18 cellular contexts compared by ENCODE assay signal in the genomic region with DNA sequence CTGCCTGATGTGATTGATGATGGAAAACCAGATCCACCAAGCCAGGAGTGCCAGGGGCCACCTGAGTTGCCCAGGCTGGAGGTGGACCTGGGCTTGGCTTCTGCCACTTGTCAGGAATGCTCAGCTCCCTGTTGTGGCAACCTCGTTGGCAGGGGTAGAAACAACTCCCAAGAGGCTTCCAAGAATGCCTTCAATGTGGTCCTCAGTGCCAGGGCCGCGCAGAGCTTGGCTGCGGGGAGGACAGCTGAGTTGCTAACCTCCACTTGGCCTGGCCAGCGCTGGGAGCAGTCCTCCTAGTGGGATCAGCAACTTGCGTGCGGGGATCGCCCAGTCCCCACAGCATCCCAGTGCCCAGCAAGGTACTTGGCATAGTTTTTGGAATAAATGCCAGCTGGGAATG. TPM values are rescaled to one million over a fixed set of nuclear protein-coding genes. Genes with fewer than 3 reads are reported as not detected.
DNase-seq lines count a peak whose midpoint lies in the region; ATAC-seq and TF ChIP-seq lines count a peak whose summit lies in the region.
"Had no signal": no experiment of that assay in that cellular context is flagged by ENCODE, and none has a peak within 500 bp of the region (broad histone marks: within the 10 kb centered on the region; RNA-seq: fewer than 3 reads in every experiment).

No MANE protein-coding gene starts in this region.

- H3K4me1 ChIP-seq in BLaER1 treated with 17β-estradiol and CSF1 and Interleukin-3, amounts not matched to agents 10 nM and 100 nM, result peaks cover 6 to 67% (median 40%) of the 10 kb centered on the region in 10 experiments; a peak in 18 of 20 replicates
- H3K4me1 ChIP-seq in body of pancreas, result peaks cover 42% of the 10 kb centered on the region

- WGBS in body of pancreas, 2 donors, result 41 to 46% methylated on average over 5 to 8 of the region's 8 CpGs

- no peaks in the 10 kb centered on the region for H3K9me3 Mint-ChIP-seq in activated CD4-positive, alpha-beta T cell treated with anti-CD3 and anti-CD28 coated beads, Interleukin-2, amount 10 ng/mL, durations not matched to agents 24 days and 14 days
- H3K9me3 Mint-ChIP-seq: activated naive CD4-positive, alpha-beta T cell treated with anti-CD3 and anti-CD28 coated beads for 36 hours; CD4-positive, alpha-beta T cell; stimulated activated memory B cell treated with anti-CD40 and anti-IgM and Interleukin-4, amounts not matched to agents 10 μg/mL and 1 μg/mL and 100 μg/mL, for 72 hours had no signal

- H3K4me1 Mint-ChIP-seq in activated CD4-positive, alpha-beta T cell treated with anti-CD3 and anti-CD28 coated beads, Interleukin-2, amount 10 ng/mL, durations not matched to agents 24 days and 14 days, result no peaks in the 10 kb centered on the region
- H3K4me1 Mint-ChIP-seq: stimulated activated memory B cell treated with anti-CD40 and anti-IgM and Interleukin-4, amounts not matched to agents 10 μg/mL and 1 μg/mL and 100 μg/mL, for 72 hours had no signal

- no peaks in the 10 kb centered on the region for H3K9me3 ChIP-seq in BLaER1 treated with 17β-estradiol and CSF1 and Interleukin-3, amounts not matched to agents 10 nM and 100 nM (replicated peaks in 1 of 11)
- no peaks in the 10 kb centered on the region for H3K9me3 ChIP-seq in body of pancreas
- H3K9me3 ChIP-seq: transverse colon had no signal

- H3K4me3 ChIP-seq in BLaER1 treated with 17β-estradiol and CSF1 and Interleukin-3, amounts not matched to agents 10 nM and 100 nM, result no peak overlapping the region
- H3K4me3 ChIP-seq in body of pancreas, result no peak overlapping the region
- H3K4me3 ChIP-seq: transverse colon had no signal

- intact Hi-C loops in body of pancreas (cut with DNase I), result no loop called here
- intact Hi-C loops in activated CD4-positive, alpha-beta T cell treated with anti-CD3 and anti-CD28 coated beads, Interleukin-2, amount 10 ng/mL, durations not matched to agents 24 days and 14 days (cut with micrococcal nuclease), result no loop called here

- H3K27ac Mint-ChIP-seq in activated CD4-positive, alpha-beta T cell treated with anti-CD3 and anti-CD28 coated beads, Interleukin-2, amount 10 ng/mL, durations not matched to agents 24 days and 14 days, result no peak overlapping the region
- H3K27ac Mint-ChIP-seq: activated naive CD4-positive, alpha-beta T cell treated with anti-CD3 and anti-CD28 coated beads for 36 hours; CD4-positive, alpha-beta T cell; stimulated activated memory B cell treated with anti-CD40 and anti-IgM and Interleukin-4, amounts not matched to agents 10 μg/mL and 1 μg/mL and 100 μg/mL, for 72 hours had no signal

- peak in 1 of 3 donors; percentile 14 for TF ChIP-seq POLR2A in body of pancreas (IDR thresholded peaks at IDR 0.05)

- no peak for TF ChIP-seq CTCF in body of pancreas (IDR thresholded peaks at IDR 0.05)

- H3K27me3 ChIP-seq in BLaER1 treated with 17β-estradiol and CSF1 and Interleukin-3, amounts not matched to agents 10 nM and 100 nM, result no peaks in the 10 kb centered on the region
- no peaks in the 10 kb centered on the region for H3K27me3 ChIP-seq in body of pancreas
- H3K27me3 ChIP-seq: transverse colon had no signal

- peak; percentile 90 for ATAC-seq in body of pancreas
- no peak for ATAC-seq in HG02884 (IDR thresholded peaks at IDR 0.05; ENCODE audit: unreplicated experiment)
- ATAC-seq: left colon; stimulated activated memory B cell treated with anti-CD40 and anti-IgM and Interleukin-4, amounts not matched to agents 10 μg/mL and 1 μg/mL and 100 μg/mL, for 72 hours had no signal

- no peaks in the 10 kb centered on the region for H3K36me3 ChIP-seq in BLaER1 treated with 17β-estradiol and CSF1 and Interleukin-3, amounts not matched to agents 10 nM and 100 nM
- no peaks in the 10 kb centered on the region for H3K36me3 ChIP-seq in body of pancreas (replicated peaks in 1 of 2; ENCODE audit: insufficient read depth in 1 of 2, low read depth in 2 of 2)
- H3K36me3 ChIP-seq: transverse colon had no signal

- DNase-seq in body of pancreas, result peak; percentile 70 to 77 (median 72)
- DNase-seq in kidney tubule cell (ENCODE audit: low spot score), result peak; percentile 53
- peak; percentile 76 for DNase-seq in renal cortical epithelial cell (ENCODE audit: low read depth)
- no peak for DNase-seq in activated CD4-positive, alpha-beta T cell treated with anti-CD3 and anti-CD28 coated beads, Interleukin-2, amount 10 ng/mL, durations not matched to agents 24 days and 14 days
- no peak for DNase-seq in cerebellar cortex (ENCODE audit: low spot score)
- DNase-seq in SIG-M5 (lab: John Stamatoyannopoulos, UW), result no peak
- DNase-seq: activated naive CD4-positive, alpha-beta T cell treated with anti-CD3 and anti-CD28 coated beads for 36 hours; CD4-positive, alpha-beta T cell; left colon; MM.1S; NCI-H1694; NCI-H2227 treated with DMSO at 0.1 percent for 48 hours; stimulated activated CD4-positive, alpha-beta T cell treated with anti-CD3 and anti-CD28 coated beads, Interleukin-12 subunit alpha, Interleukin-12 subunit beta, amount 100 ng/mL, for 4 hours; transverse colon had no signal

- H3K27me3 Mint-ChIP-seq in activated CD4-positive, alpha-beta T cell treated with anti-CD3 and anti-CD28 coated beads, Interleukin-2, amount 10 ng/mL, durations not matched to agents 24 days and 14 days, result peaks cover 3% of the 10 kb centered on the region
- H3K27me3 Mint-ChIP-seq: stimulated activated memory B cell treated with anti-CD40 and anti-IgM and Interleukin-4, amounts not matched to agents 10 μg/mL and 1 μg/mL and 100 μg/mL, for 72 hours had no signal

- H3K4me2 ChIP-seq in BLaER1 treated with 17β-estradiol and CSF1 and Interleukin-3, amounts not matched to agents 10 nM and 100 nM, result peak overlapping the region in 7 of 11 experiments; percentile 6 to 87 (median 48); a peak in 12 of 22 replicates

- no peaks in the 10 kb centered on the region for H4K20me1 ChIP-seq in BLaER1 treated with 17β-estradiol and CSF1 and Interleukin-3, amounts not matched to agents 10 nM and 100 nM

- H3K36me3 Mint-ChIP-seq in activated CD4-positive, alpha-beta T cell treated with anti-CD3 and anti-CD28 coated beads, Interleukin-2, amount 10 ng/mL, durations not matched to agents 24 days and 14 days (ENCODE audit: low read depth), result no peaks in the 10 kb centered on the region
- H3K36me3 Mint-ChIP-seq: stimulated activated memory B cell treated with anti-CD40 and anti-IgM and Interleukin-4, amounts not matched to agents 10 μg/mL and 1 μg/mL and 100 μg/mL, for 72 hours had no signal

- H3K9ac ChIP-seq in BLaER1 treated with 17β-estradiol and CSF1 and Interleukin-3, amounts not matched to agents 10 nM and 100 nM, result peak overlapping the region in 1 of 11 experiments; percentile 17; a peak in 1 of 22 replicates

- no peak overlapping the region for H3K27ac ChIP-seq in BLaER1 treated with 17β-estradiol and CSF1 and Interleukin-3, amounts not matched to agents 10 nM and 100 nM
- peak overlapping the region in 3 of 4 donors; percentile 13 to 68 (median 66) for H3K27ac ChIP-seq in body of pancreas
- H3K27ac ChIP-seq: transverse colon had no signal

- H3K4me3 Mint-ChIP-seq in activated CD4-positive, alpha-beta T cell treated with anti-CD3 and anti-CD28 coated beads, Interleukin-2, amount 10 ng/mL, durations not matched to agents 24 days and 14 days, result no peak overlapping the region
- H3K4me3 Mint-ChIP-seq: activated naive CD4-positive, alpha-beta T cell treated with anti-CD3 and anti-CD28 coated beads for 36 hours; CD4-positive, alpha-beta T cell; stimulated activated memory B cell treated with anti-CD40 and anti-IgM and Interleukin-4, amounts not matched to agents 10 μg/mL and 1 μg/mL and 100 μg/mL, for 72 hours had no signal

RNA-seq across cellular contexts. Expression of gene MYOM3, which starts 9.0 kb away (rescaled TPM):
- total RNA-seq in body of pancreas (1 to 10 TPM; 2.3 to 4.3 TPM), renal cortical epithelial cell (1.5 and 9.0 TPM in 2 replicates)
- not detected in 2 replicates for total RNA-seq in activated CD4-positive, alpha-beta T cell treated with anti-CD3 and anti-CD28 coated beads, Interleukin-2, amount 10 ng/mL, durations not matched to agents 24 days and 14 days
- total RNA-seq: activated naive CD4-positive, alpha-beta T cell treated with anti-CD3 and anti-CD28 coated beads for 36 hours; CD4-positive, alpha-beta T cell; H4 had no signal

RNA-seq across cellular contexts. Expression of gene IL22RA1, which starts 40.0 kb away (rescaled TPM):
- total RNA-seq in body of pancreas (100 to 1,000 TPM in 1 of 2 donors, 10 to 100 TPM in 1; 49.1 to 133 TPM), renal cortical epithelial cell (0.05 TPM in 1 of 2 replicates, not detected in the other)
- not detected in 2 replicates for total RNA-seq in activated CD4-positive, alpha-beta T cell treated with anti-CD3 and anti-CD28 coated beads, Interleukin-2, amount 10 ng/mL, durations not matched to agents 24 days and 14 days
- total RNA-seq: activated naive CD4-positive, alpha-beta T cell treated with anti-CD3 and anti-CD28 coated beads for 36 hours; CD4-positive, alpha-beta T cell had no signal

Comparison
In these comparisons a context has a peak if more than half of its experiments do, and no peak if none do; other contexts are left out.
1. H3K27ac ChIP-seq: peak in body of pancreas (3 of 4); none in BLaER1 treated with 17β-estradiol and CSF1 and Interleukin-3, amounts not matched to agents 10 nM and 100 nM (0 of 11).
2. DNase-seq: peak in body of pancreas (4 of 4), kidney tubule cell (single experiment) and renal cortical epithelial cell (single experiment); none in activated CD4-positive, alpha-beta T cell treated with anti-CD3 and anti-CD28 coated beads, Interleukin-2, amount 10 ng/mL, durations not matched to agents 24 days and 14 days (single experiment), cerebellar cortex (single experiment) and SIG-M5 (single experiment).
3. RNA of gene IL22RA1, which starts 40.0 kb away (total RNA-seq): 49.1 to 133 TPM in body of pancreas; 0.05 TPM in renal cortical epithelial cell and not detected in activated CD4-positive, alpha-beta T cell treated with anti-CD3 and anti-CD28 coated beads, Interleukin-2, amount 10 ng/mL, durations not matched to agents 24 days and 14 days; every median in the first group is over 10 times any median in the second.